ENCODE assay signal across 8 cellular contexts in genomic region chr11:73625690-73626318, GRCh38. TPM values are rescaled to one million over a fixed set of nuclear protein-coding genes. Genes with fewer than 3 reads are reported as not detected.
A peak's percentile ranks its signal among the peaks of the same experiment; 100 is the strongest.
DNase-seq lines count a peak whose midpoint lies in the region; ATAC-seq and TF ChIP-seq lines count a peak whose summit lies in the region.

No MANE protein-coding gene starts in this region.

- ATAC-seq in HG02852 (IDR thresholded peaks at IDR 0.05; ENCODE audit: unreplicated experiment): no peak

- intact Hi-C loops in MCF 10A (cut with micrococcal nuclease): loop anchor here (1.0 kb wide), 3 partner anchors 35 to 305 kb away; no protein-coding TSS in a partner anchor

- peaks cover 30% of the 10 kb centered on the region for H3K27me3 Mint-ChIP-seq in MCF 10A (ENCODE audit: insufficient read depth, unreplicated experiment)

- peak; percentile 70 for DNase-seq in A172 (ENCODE audit: low spot score)
- peak; percentile 74 for DNase-seq in GM19238 (ENCODE audit: insufficient read length, low spot score)
- DNase-seq in NCI-H2196 treated with DMSO at 0.1 percent for 48 hours (lab: John Stamatoyannopoulos, UW; ENCODE audit: unreplicated experiment): peak; percentile 72
- peak; percentile 77 for DNase-seq in MCF 10A (ENCODE audit: unreplicated experiment)
- peak; percentile 93 for DNase-seq in iPS-NIHi7 (ENCODE audit: extremely low spot score)
- peak; percentile 38 to 68 (median 51) for DNase-seq in stimulated activated CD4-positive, alpha-beta T cell treated with anti-CD3 and anti-CD28 coated beads, Interleukin-12 subunit alpha, Interleukin-12 subunit beta, amount 100 ng/mL, for 48 hours (ENCODE audit: low read depth in 2 of 3, low spot score in 1 of 3)

- H3K9me3 Mint-ChIP-seq in MCF 10A (ENCODE audit: unreplicated experiment): no peaks in the 10 kb centered on the region

- no peaks in the 10 kb centered on the region for H3K4me1 Mint-ChIP-seq in MCF 10A (ENCODE audit: insufficient read depth, unreplicated experiment)

- no peak overlapping the region for H3K4me3 Mint-ChIP-seq in MCF 10A (ENCODE audit: unreplicated experiment)

- peak; percentile 98 for TF ChIP-seq CTCF in VCaP (conservative IDR thresholded peaks at IDR 0.05)
- TF ChIP-seq CTCF in MCF 10A (IDR thresholded peaks at IDR 0.05; ENCODE audit: unreplicated experiment): peak; percentile 77

- no TSS peak for BruUV-seq in MCF 10A (replicated peaks; lab: Mats Ljungman, UMichigan)

- no peak overlapping the region for H3K27ac ChIP-seq in VCaP

- H3K36me3 Mint-ChIP-seq in MCF 10A (ENCODE audit: insufficient read depth, unreplicated experiment): no peaks in the 10 kb centered on the region

- no peak overlapping the region for H3K27ac Mint-ChIP-seq in MCF 10A (ENCODE audit: low read depth, unreplicated experiment)

- POLR2A ChIA-PET in MCF 10A (lab: Yijun Ruan, JAX): interaction anchor here (1.2 to 2.7 kb wide), 3 partner anchors 27 to 142 kb away, joined by 3 to 11 read pairs (median 3); no protein-coding TSS in a partner anchor

- CTCF ChIA-PET in MCF 10A (lab: Yijun Ruan, JAX): interaction anchor here (0.6 to 5.0 kb wide), 32 partner anchors 9 to 819 kb away, joined by 3 to 67 read pairs (median 4); partner anchors contain the start of genes MRPL48 and PLEKHB1

RNA-seq across cellular contexts. Expression of gene PLEKHB1, which starts 20.6 kb away (rescaled TPM):
- total RNA-seq in A172 (2014; rRNA removed; shearing (Covaris generic)): 6.2 and 10.2 TPM in 2 replicates
- not detected in 2 replicates for total RNA-seq in MCF 10A (2022)

RNA-seq across cellular contexts. Expression of gene FAM168A, which starts 27.9 kb away (rescaled TPM):
- 18.1 and 22.3 TPM in 2 replicates for total RNA-seq in A172 (2014; rRNA removed; shearing (Covaris generic))
- total RNA-seq in MCF 10A (2022): 13.8 and 14.8 TPM in 2 replicates
